8 cellular contexts compared by ENCODE assay signal in the genomic region with DNA sequence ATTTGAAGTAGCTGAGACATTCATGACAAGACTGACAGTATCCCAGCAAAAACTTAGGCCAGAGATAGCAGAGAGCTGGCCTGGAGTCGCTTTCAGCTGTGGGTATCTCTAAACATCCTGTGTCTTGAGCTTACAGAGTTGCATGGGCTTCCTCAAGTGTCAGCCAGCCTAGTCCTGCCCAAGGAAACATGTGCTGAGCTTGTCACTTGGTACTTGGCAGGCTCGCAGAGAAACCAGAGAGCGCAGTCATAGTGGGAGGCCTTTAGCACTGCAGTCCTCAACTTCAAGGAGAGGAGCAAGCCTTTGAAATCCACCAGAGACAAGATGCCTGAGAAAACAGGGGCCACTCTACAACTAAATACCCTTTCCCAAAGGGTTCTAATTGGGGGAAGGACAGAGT. TPM values are rescaled to one million over a fixed set of nuclear protein-coding genes. Genes with fewer than 3 reads are reported as not detected.
"Had no signal": no experiment of that assay in that cellular context is flagged by ENCODE, and none has a peak within 500 bp of the region (broad histone marks: within the 10 kb centered on the region; RNA-seq: fewer than 3 reads in every experiment).

No MANE protein-coding gene starts in this region.

- DNase-seq: effector memory CD4-positive, alpha-beta T cell; left lung; midbrain; naive thymus-derived CD8-positive, alpha-beta T cell; nucleus accumbens; stimulated activated CD4-positive, alpha-beta T cell treated with anti-CD3 and anti-CD28 coated beads, Interleukin-4, amount 100 ng/mL, for 24 hours had no signal

- H3K27ac ChIP-seq: left lung, prostate gland, vagina had no signal

- H3K27me3 ChIP-seq: left lung, vagina had no signal

- H3K4me1 ChIP-seq: left lung, prostate gland, vagina had no signal

- H3K36me3 ChIP-seq: left lung, prostate gland, vagina had no signal

- ATAC-seq: left lung; naive thymus-derived CD8-positive, alpha-beta T cell had no signal

- H3K9me3 ChIP-seq: left lung, prostate gland, vagina had no signal

- H3K4me3 ChIP-seq: left lung, prostate gland, vagina had no signal

RNA-seq across cellular contexts. Expression of a gene that starts 43.4 kb away (rescaled TPM):
- total RNA-seq: naive thymus-derived CD8-positive, alpha-beta T cell had no signal
- polyA plus RNA-seq: naive thymus-derived CD8-positive, alpha-beta T cell had no signal
